22 cellular contexts compared by ENCODE assay signal in the genomic region with DNA sequence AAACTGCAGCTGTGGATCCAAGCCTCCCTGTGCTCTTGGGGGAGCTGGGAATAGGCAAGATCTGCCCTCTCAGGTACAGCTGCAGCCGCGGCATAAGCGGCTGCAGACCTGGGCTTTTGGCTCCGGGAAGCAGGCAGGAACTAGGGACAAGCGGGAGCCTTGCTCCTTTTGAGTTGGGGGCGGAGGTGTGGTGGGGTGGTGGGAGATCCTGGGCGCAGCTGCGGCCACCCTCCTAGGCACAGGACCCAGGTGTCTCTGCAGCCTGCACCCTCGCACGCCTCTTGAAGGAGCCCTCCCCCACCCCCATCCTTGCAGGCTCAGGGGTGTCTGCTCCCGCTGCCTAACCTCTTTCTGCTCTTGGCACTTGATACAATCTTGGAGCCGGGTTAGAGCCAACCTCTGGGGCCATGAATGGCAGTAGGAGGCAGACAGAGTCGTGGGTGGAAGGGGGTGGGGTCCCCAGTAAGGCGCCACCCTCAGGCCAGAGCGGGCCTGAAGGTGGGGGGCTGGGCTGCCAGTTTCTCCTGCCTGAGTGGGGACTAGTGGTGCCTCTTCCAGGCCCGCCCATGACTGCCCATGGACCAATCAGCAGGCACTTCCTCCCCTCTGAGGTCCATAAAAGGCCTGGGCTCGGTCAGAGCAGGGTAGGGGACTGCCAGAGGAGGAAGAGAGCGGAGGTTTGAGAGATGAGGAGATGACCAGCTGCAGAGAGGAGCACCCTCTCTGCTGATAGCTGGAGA.
DNase-seq lines count a peak whose midpoint lies in the region; ATAC-seq and TF ChIP-seq lines count a peak whose summit lies in the region.
"Had no signal": no experiment of that assay in that cellular context is flagged by ENCODE, and none has a peak within 500 bp of the region (broad histone marks: within the 10 kb centered on the region; RNA-seq: fewer than 3 reads in every experiment).

No MANE protein-coding gene starts in this region.

- H3K27ac Mint-ChIP-seq in H9 (no peak overlapping the region), endodermal cell (no peak overlapping the region)
- no peak overlapping the region for H3K27ac Mint-ChIP-seq in activated CD4-positive, alpha-beta memory T cell treated with anti-CD3 and anti-CD28 coated beads, Interleukin-2, amount 10 ng/mL, durations not matched to agents 7 days and 5 days
- H3K27ac Mint-ChIP-seq: CD4-positive, alpha-beta T cell; IgD-negative memory B cell had no signal

- H3K14ac ChIP-seq in H9 (ENCODE audit: insufficient read depth, low read length) = no peak overlapping the region

- H3K9ac ChIP-seq in H9 (ENCODE audit: extremely low read depth, insufficient read length, low read length) (no peak overlapping the region), endodermal cell (ENCODE audit: extremely low read depth, low read length, poor library complexity, severe bottlenecking) (no peak overlapping the region)
- H3K9ac ChIP-seq: BLaER1 had no signal

- H3K27me3 ChIP-seq in H9 (ENCODE audit: insufficient read depth, low read length) (no peaks in the 10 kb centered on the region), endodermal cell (ENCODE audit: control insufficient read depth, insufficient read depth, low read length, poor library complexity, severe bottlenecking) (no peaks in the 10 kb centered on the region), aorta (ENCODE audit: control insufficient read depth in 1 of 2, insufficient read depth in 2 of 2, low read length in 1 of 2) (no peaks in the 10 kb centered on the region)
- H3K27me3 ChIP-seq: BLaER1, SJCRH30 had no signal

- H3K36me3 ChIP-seq in endodermal cell (ENCODE audit: control insufficient read depth, insufficient read depth, low read length) (no peaks in the 10 kb centered on the region), aorta (ENCODE audit: control insufficient read depth in 1 of 2, insufficient read depth in 2 of 2, low read length in 1 of 2) (no peaks in the 10 kb centered on the region)
- H3K36me3 ChIP-seq: BLaER1, SJCRH30 had no signal

- H2BK20ac ChIP-seq in H9 (ENCODE audit: low read depth, low read length, poor library complexity, severe bottlenecking) = no peak overlapping the region

- no peak overlapping the region for H2BK15ac ChIP-seq in H9 (ENCODE audit: low read depth, low read length)

- no peak for TF ChIP-seq CTCF in H9 (conservative IDR thresholded peaks at IDR 0.05)
- TF ChIP-seq CTCF in endodermal cell (conservative IDR thresholded peaks at IDR 0.05) = no peak

- H3K4me1 ChIP-seq in H9 (ENCODE audit: insufficient read depth, low read length) (no peaks in the 10 kb centered on the region), endodermal cell (ENCODE audit: control insufficient read depth, insufficient read depth, low read length) (no peaks in the 10 kb centered on the region), aorta (ENCODE audit: control insufficient read depth in 1 of 2, insufficient read depth in 2 of 2, low read length in 2 of 2) (peaks cover 0 to 7% of the 10 kb centered on the region in 2 donors)
- H3K4me1 ChIP-seq: BLaER1, SJCRH30 had no signal

- peaks cover 10 to 19% (median 15%) of the 10 kb centered on the region in 3 experiments; a peak in 6 of 7 replicates for H3K36me3 Mint-ChIP-seq in H9 (ENCODE audit: insufficient read depth in 1 of 3, low read depth in 3 of 3)
- peaks cover 25% of the 10 kb centered on the region for H3K36me3 Mint-ChIP-seq in endodermal cell (ENCODE audit: low read depth)
- H3K36me3 Mint-ChIP-seq in activated CD4-positive, alpha-beta memory T cell treated with anti-CD3 and anti-CD28 coated beads, Interleukin-2, amount 10 ng/mL, durations not matched to agents 7 days and 5 days (ENCODE audit: low read depth) = no peaks in the 10 kb centered on the region

- no peak overlapping the region for H3K23ac ChIP-seq in H9 (ENCODE audit: insufficient read length, low read depth, low read length)

- intact Hi-C loops in aorta (cut with DNase I) = no loop called here

- no peak overlapping the region for H3K4me2 ChIP-seq in H9 (ENCODE audit: insufficient read depth, insufficient read length, low read length)
- H3K4me2 ChIP-seq: BLaER1 had no signal

- no peak overlapping the region for H2BK5ac ChIP-seq in H9 (ENCODE audit: insufficient read length, low read length)

- H4K5ac ChIP-seq in H9 (ENCODE audit: insufficient read length, low read depth, low read length) = no peak overlapping the region

- H3K18ac ChIP-seq in H9 (ENCODE audit: insufficient read length, low read depth, low read length) = no peak overlapping the region

- no peak overlapping the region for H3T11ph ChIP-seq in H9 (ENCODE audit: low read length)

- no peak overlapping the region for H2AFZ ChIP-seq in H9 (ENCODE audit: low read length)

- H3K4me3 ChIP-seq in endodermal cell (ENCODE audit: low read length) = no peak overlapping the region
- no peak overlapping the region for H3K4me3 ChIP-seq in aorta (ENCODE audit: low read length in 2 of 2)
- H3K4me3 ChIP-seq: BLaER1, GM12878, SJCRH30 had no signal

- H3K4me1 Mint-ChIP-seq in H9 (peaks cover 0 to 8% of the 10 kb centered on the region in 2 experiments; a peak in 2 of 4 replicates), endodermal cell (peaks cover 7% of the 10 kb centered on the region)
- no peaks in the 10 kb centered on the region for H3K4me1 Mint-ChIP-seq in activated CD4-positive, alpha-beta memory T cell treated with anti-CD3 and anti-CD28 coated beads, Interleukin-2, amount 10 ng/mL, durations not matched to agents 7 days and 5 days
- H3K4me1 Mint-ChIP-seq: IgD-negative memory B cell had no signal

- peak; percentile 29 for ATAC-seq in aorta (ENCODE audit: low FRiP score)
- ATAC-seq: GM12878, HCT116 had no signal

- H3K56ac ChIP-seq in H9 (ENCODE audit: insufficient read length, low read depth, low read length) = no peak overlapping the region

- POLR2A ChIA-PET in activated CD4-positive, alpha-beta memory T cell treated with anti-CD3 and anti-CD28 coated beads, Interleukin-2, amount 10 ng/mL, durations not matched to agents 7 days and 5 days (lab: Charles Lee) = no interaction called here

- H3K79me1 ChIP-seq in H9 (ENCODE audit: insufficient read depth, low read depth, low read length, poor library complexity, severe bottlenecking) = no peaks in the 10 kb centered on the region

- H2AK5ac ChIP-seq in H9 (ENCODE audit: insufficient read length, low read length) = no peak overlapping the region

- H3K23me2 ChIP-seq in H9 (ENCODE audit: insufficient read length, low read depth, low read length, poor library complexity, severe bottlenecking) = no peaks in the 10 kb centered on the region

- CTCF ChIA-PET in activated CD4-positive, alpha-beta memory T cell treated with anti-CD3 and anti-CD28 coated beads, Interleukin-2, amount 10 ng/mL, durations not matched to agents 7 days and 5 days (lab: Charles Lee) = no interaction called here

- no peak overlapping the region for H4K91ac ChIP-seq in H9 (ENCODE audit: insufficient read length, low read depth, low read length)

- H3K4me3 Mint-ChIP-seq in H9 = no peak overlapping the region
- H3K4me3 Mint-ChIP-seq in endodermal cell = no peak overlapping the region
- H3K4me3 Mint-ChIP-seq in activated CD4-positive, alpha-beta memory T cell treated with anti-CD3 and anti-CD28 coated beads, Interleukin-2, amount 10 ng/mL, durations not matched to agents 7 days and 5 days = no peak overlapping the region
- H3K4me3 Mint-ChIP-seq: CD4-positive, alpha-beta T cell; IgD-negative memory B cell had no signal

- no peaks in the 10 kb centered on the region for H4K20me1 ChIP-seq in H9 (ENCODE audit: control insufficient read depth, insufficient read depth, insufficient read length)
- H4K20me1 ChIP-seq: BLaER1 had no signal

- no peak overlapping the region for H3K4ac ChIP-seq in H9 (ENCODE audit: low read depth, low read length)

- H3K79me2 ChIP-seq in H9 (ENCODE audit: insufficient read depth, low read length) = no peaks in the 10 kb centered on the region

- H3K9me3 Mint-ChIP-seq in H9 = peaks cover 12 to 21% of the 10 kb centered on the region in 2 experiments
- peaks cover 42% of the 10 kb centered on the region for H3K9me3 Mint-ChIP-seq in endodermal cell
- peaks cover 2% of the 10 kb centered on the region for H3K9me3 Mint-ChIP-seq in activated CD4-positive, alpha-beta memory T cell treated with anti-CD3 and anti-CD28 coated beads, Interleukin-2, amount 10 ng/mL, durations not matched to agents 7 days and 5 days

- WGBS in H9 (ENCODE audit: extremely low coverage, insufficient read length, low lambda C conversion rate) = no CpG with 5 or more reads among the region's 18 CpGs
- 89 to 100% methylated on average over 2 to 17 of the region's 18 CpGs for WGBS in endodermal cell (ENCODE audit: insufficient coverage in 1 of 2, insufficient read length in 1 of 2), 2 experiments
- 89 to 92% methylated on average over 18 of the region's 18 CpGs for WGBS in aorta, 2 donors

- H2BK12ac ChIP-seq in H9 (ENCODE audit: insufficient read length, low read depth, low read length) = no peak overlapping the region

- no peak overlapping the region for H4K8ac ChIP-seq in H9 (replicated peaks; ENCODE audit: insufficient read length, low read depth, low read length)

- H3K27me3 Mint-ChIP-seq in H9 (ENCODE audit: low read depth) (no peaks in the 10 kb centered on the region), endodermal cell (ENCODE audit: insufficient read depth) (no peaks in the 10 kb centered on the region)
- H3K27me3 Mint-ChIP-seq in activated CD4-positive, alpha-beta memory T cell treated with anti-CD3 and anti-CD28 coated beads, Interleukin-2, amount 10 ng/mL, durations not matched to agents 7 days and 5 days = no peaks in the 10 kb centered on the region
- H3K27me3 Mint-ChIP-seq: IgD-negative memory B cell had no signal

- DNase-seq in H9 (peak; percentile 47), OCI-M1 (lab: John Stamatoyannopoulos, UW) (peak; percentile 1), endodermal cell (peak; percentile 52), aorta (no peak), substantia nigra (lab: John Stamatoyannopoulos, UW) (no peak), NCI-H526 (lab: John Stamatoyannopoulos, UW) (no peak)
- DNase-seq in activated CD4-positive, alpha-beta memory T cell treated with anti-CD3 and anti-CD28 coated beads, Interleukin-2, amount 10 ng/mL, durations not matched to agents 7 days and 5 days = no peak
- DNase-seq: CD4-positive, alpha-beta T cell; COR-L47; DMS79 treated with DMSO at 0.1 percent for 48 hours; MM.1S; NCI-H1092; NCI-H1436; NCI-H187 treated with DMSO at 0.1 percent for 48 hours; NCI-H226; NCI-H510A treated with DMSO at 0.1 percent for 48 hours; NCI-H774; SJCRH30 had no signal

- H2BK120ac ChIP-seq in H9 (ENCODE audit: low read depth, low read length, poor library complexity, severe bottlenecking) = no peak overlapping the region

- H3K9me3 ChIP-seq in H9 (ENCODE audit: control insufficient read depth, low read depth, low read length) (peaks cover 9% of the 10 kb centered on the region), endodermal cell (ENCODE audit: control insufficient read depth, low read length) (peaks cover 32% of the 10 kb centered on the region), aorta (ENCODE audit: control insufficient read depth, low read length) (peaks cover 7% of the 10 kb centered on the region)

- H3K27ac ChIP-seq in H9 (ENCODE audit: insufficient read length, low read depth, low read length) (no peak overlapping the region), endodermal cell (ENCODE audit: low read depth, low read length) (no peak overlapping the region), aorta (ENCODE audit: low read depth in 1 of 2, low read length in 2 of 2) (no peak overlapping the region), substantia nigra (ENCODE audit: low read depth, low read length, poor library complexity, severe bottlenecking) (no peak overlapping the region)
- H3K27ac ChIP-seq: BLaER1, SJCRH30 had no signal

Comparison
In these comparisons a context has a peak if more than half of its experiments do, and no peak if none do; other contexts are left out.
1. DNase-seq: peak in H9 (single experiment), OCI-M1 (single experiment) and endodermal cell (single experiment); none in aorta (0 of 2), substantia nigra (0 of 49), NCI-H526 (0 of 2) and activated CD4-positive, alpha-beta memory T cell treated with anti-CD3 and anti-CD28 coated beads, Interleukin-2, amount 10 ng/mL, durations not matched to agents 7 days and 5 days (single experiment).